1 cellular context compared by ENCODE assay signal in the genomic region with DNA sequence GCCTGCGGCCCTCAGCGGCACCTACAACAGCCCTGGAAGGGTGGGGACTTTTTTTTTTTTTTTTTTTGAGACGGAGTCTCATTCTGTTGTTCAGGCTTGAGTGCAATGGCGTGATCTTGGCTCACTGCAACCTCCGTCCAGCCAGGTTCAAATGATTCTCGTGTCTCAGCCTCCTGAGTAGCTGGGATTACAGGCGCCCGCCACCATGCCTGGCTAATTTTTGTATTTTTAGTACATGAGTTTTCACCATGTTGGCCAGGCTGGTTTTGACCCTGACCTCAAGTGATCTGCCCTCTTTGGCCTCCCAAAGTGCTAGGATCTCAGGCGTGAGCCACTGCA.
TF ChIP-seq lines count a peak whose summit lies in the region.

No MANE protein-coding gene starts in this region.

TF ChIP-seq in GM12878, 131 proteins besides CTCF, POLR2A, EP300 and RAD21:
- TF ChIP-seq ZNF384 (IDR thresholded peaks at IDR 0.05; ENCODE audit: borderline replicate concordance, low read depth, low read length), result peak; percentile 6; the same call in 1 of the 2 replicates
